ENCODE assay signal across 1 cellular context in genomic region chr2:134917958-134918517, GRCh38.
TF ChIP-seq lines count a peak whose summit lies in the region.

No MANE protein-coding gene starts in this region.

TF ChIP-seq in K562, 482 proteins besides CTCF, POLR2A, EP300 and RAD21 (continued from another document and continues in another):
- TF ChIP-seq NR2C1 (IDR thresholded peaks at IDR 0.05) (no peak), NR2C1 (tag; IDR thresholded peaks at IDR 0.05) (peak; percentile 8; the same call in 1 of the 2 replicates), ZBTB43 (CRISPR knock-in tag; IDR thresholded peaks at IDR 0.05) (no peak), PCBP2 (IDR thresholded peaks at IDR 0.05; ENCODE audit: low read depth, low read length, poor library complexity, severe bottlenecking) (no peak), PRMT5 (CRISPR knock-in tag; IDR thresholded peaks at IDR 0.05) (no peak), RBM15 (IDR thresholded peaks at IDR 0.05; ENCODE audit: insufficient read depth, low read length) (no peak), LARP7 (IDR thresholded peaks at IDR 0.05) (no peak), PPARD (CRISPR knock-in tag; IDR thresholded peaks at IDR 0.05) (no peak), SETDB1 (IDR thresholded peaks at IDR 0.05; ENCODE audit: low read length) (no peak), FOXK1 (CRISPR knock-in tag; IDR thresholded peaks at IDR 0.05; ENCODE audit: borderline replicate concordance) (no peak), SMARCA4 (IDR thresholded peaks at IDR 0.05) (peak; percentile 50; the same call in 1 of the 2 replicates), FOXA3 (CRISPR knock-in tag; conservative IDR thresholded peaks at IDR 0.05 in 1 of 2, IDR thresholded peaks at IDR 0.05 in 1 of 2) (no peak), ZNF140 (CRISPR knock-in tag; IDR thresholded peaks at IDR 0.05) (no peak), STAT6 (CRISPR knock-in tag; IDR thresholded peaks at IDR 0.05) (no peak), E2F1 (CRISPR knock-in tag; IDR thresholded peaks at IDR 0.05) (no peak), HDAC6 (IDR thresholded peaks at IDR 0.05; ENCODE audit: low read depth, low read length) (no peak), ZBTB49 (CRISPR knock-in tag; IDR thresholded peaks at IDR 0.05; ENCODE audit: borderline replicate concordance) (no peak), SOX6 (IDR thresholded peaks at IDR 0.05) (no peak), TARDBP (IDR thresholded peaks at IDR 0.05) (no peak), NFYB (IDR thresholded peaks at IDR 0.05; ENCODE audit: extremely low read depth, insufficient read length) (no peak), DIDO1 (tag; IDR thresholded peaks at IDR 0.05; ENCODE audit: low read depth) (0 out of 2 replicates have a peak, but pooled peaks have one; percentile 25), PHF21A (IDR thresholded peaks at IDR 0.05; ENCODE audit: borderline replicate concordance, low read depth) (no peak), EGR1 (conservative IDR thresholded peaks at IDR 0.05) (peak; percentile 58), E2F3 (CRISPR knock-in tag; IDR thresholded peaks at IDR 0.05) (peak; percentile 20; the same call in 1 of the 2 replicates), ZNF282 (CRISPR knock-in tag; IDR thresholded peaks at IDR 0.05) (no peak), CBFB (CRISPR knock-in tag; IDR thresholded peaks at IDR 0.05) (no peak), HCFC1 (IDR thresholded peaks at IDR 0.05; ENCODE audit: low read depth, low read length) (peak; percentile 67), CBX3 (IDR thresholded peaks at IDR 0.05; ENCODE audit: borderline replicate concordance in 1 of 2, low read length in 2 of 2) (no peak), ZNF124 (CRISPR knock-in tag; IDR thresholded peaks at IDR 0.05) (no peak), MAZ (CRISPR knock-in tag; conservative IDR thresholded peaks at IDR 0.05 in 1 of 2, IDR thresholded peaks at IDR 0.05 in 1 of 2) (no peak), SMARCA5 (IDR thresholded peaks at IDR 0.05) (no peak), FOXJ3 (CRISPR knock-in tag; IDR thresholded peaks at IDR 0.05) (no peak), SIN3A (IDR thresholded peaks at IDR 0.05; ENCODE audit: borderline replicate concordance in 2 of 2, control insufficient read depth in 1 of 2, low read depth in 2 of 2, low read length in 2 of 2) (peak; percentile 36 to 66; a peak in 1 of 4 replicates), CHD4 (IDR thresholded peaks at IDR 0.05; ENCODE audit: insufficient read depth, insufficient replicate concordance, low read depth, low read length, poor library complexity, severe bottlenecking) (no peak), ILK (tag; IDR thresholded peaks at IDR 0.05; ENCODE audit: borderline replicate concordance, low read depth) (no peak), ZNF589 (CRISPR knock-in tag; IDR thresholded peaks at IDR 0.05; ENCODE audit: low read depth) (no peak), MIER1 (IDR thresholded peaks at IDR 0.05; ENCODE audit: low read depth) (no peak), NR4A1 (CRISPR knock-in tag; IDR thresholded peaks at IDR 0.05) (no peak), NR4A1 (tag; IDR thresholded peaks at IDR 0.05) (no peak), MNT (conservative IDR thresholded peaks at IDR 0.05) (peak; percentile 22 to 61; a peak in 2 of 4 replicates), RB1 (IDR thresholded peaks at IDR 0.05; ENCODE audit: low read depth) (peak; percentile 55), SRSF7 (optimal IDR thresholded peaks at IDR 0.05; ENCODE audit: low read depth, low read length) (no peak), ZNF507 (tag; conservative IDR thresholded peaks at IDR 0.05) (no peak)
- TF ChIP-seq, protein P1, sequence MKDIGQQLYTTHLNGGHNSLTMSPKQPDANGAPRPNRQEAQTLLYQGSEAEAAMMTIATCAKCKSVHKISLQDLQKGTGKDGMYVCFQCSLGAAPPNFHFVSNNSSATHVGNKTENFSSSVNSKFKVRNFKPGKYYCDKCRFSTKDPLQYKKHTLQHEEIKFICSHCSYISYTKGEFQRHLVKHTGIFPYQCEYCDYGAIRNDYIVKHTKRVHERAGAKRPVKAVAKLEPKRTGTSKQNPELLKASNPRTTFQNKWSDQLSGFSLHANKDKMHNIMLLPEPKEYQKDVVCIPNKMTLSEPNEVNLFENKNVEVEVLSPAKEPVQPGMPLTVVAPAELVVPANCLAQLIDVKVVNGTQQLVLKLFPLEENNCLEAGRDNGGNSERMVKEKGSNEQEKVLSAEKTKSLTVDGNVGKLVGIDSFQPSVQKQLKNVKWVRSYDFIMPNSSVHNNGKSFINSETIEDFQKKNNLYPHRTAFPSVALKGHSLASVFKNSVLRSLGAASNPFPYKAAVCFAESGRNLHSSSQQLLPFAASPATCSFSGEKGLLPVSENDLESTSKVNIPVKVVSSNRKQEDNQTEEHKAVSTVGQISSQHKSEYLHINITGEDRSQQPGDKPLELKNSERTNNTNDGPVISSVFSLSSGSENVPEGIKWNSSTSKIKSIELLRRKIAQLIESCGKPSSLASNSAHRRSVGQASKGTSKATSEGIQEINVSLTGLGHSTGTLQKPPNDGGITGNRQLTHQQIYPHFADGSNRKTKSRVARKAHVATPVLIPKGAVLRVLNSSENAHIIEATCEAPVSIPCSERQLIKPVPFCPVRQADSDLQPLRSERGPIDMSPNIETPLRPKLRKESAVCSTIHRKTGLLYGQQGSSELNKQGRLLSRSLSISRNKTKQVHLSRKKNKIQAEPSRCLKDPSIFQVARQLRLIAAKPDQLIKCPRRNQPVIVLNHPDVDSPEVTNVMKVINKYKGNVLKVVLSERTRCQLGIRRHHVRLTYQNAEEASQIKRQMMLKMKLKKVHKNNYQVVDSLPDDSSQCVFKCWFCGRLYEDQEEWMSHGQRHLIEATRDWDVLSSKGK (CRISPR knock-in tag; IDR thresholded peaks at IDR 0.05): no peak
- TF ChIP-seq, protein P2, sequence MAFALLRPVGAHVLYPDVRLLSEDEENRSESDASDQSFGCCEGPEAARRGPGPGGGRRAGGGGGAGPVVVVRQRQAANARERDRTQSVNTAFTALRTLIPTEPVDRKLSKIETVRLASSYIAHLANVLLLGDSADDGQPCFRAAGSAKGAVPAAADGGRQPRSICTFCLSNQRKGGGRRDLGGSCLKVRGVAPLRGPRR (CRISPR knock-in tag; IDR thresholded peaks at IDR 0.05): no peak
- TF ChIP-seq, protein P3, sequence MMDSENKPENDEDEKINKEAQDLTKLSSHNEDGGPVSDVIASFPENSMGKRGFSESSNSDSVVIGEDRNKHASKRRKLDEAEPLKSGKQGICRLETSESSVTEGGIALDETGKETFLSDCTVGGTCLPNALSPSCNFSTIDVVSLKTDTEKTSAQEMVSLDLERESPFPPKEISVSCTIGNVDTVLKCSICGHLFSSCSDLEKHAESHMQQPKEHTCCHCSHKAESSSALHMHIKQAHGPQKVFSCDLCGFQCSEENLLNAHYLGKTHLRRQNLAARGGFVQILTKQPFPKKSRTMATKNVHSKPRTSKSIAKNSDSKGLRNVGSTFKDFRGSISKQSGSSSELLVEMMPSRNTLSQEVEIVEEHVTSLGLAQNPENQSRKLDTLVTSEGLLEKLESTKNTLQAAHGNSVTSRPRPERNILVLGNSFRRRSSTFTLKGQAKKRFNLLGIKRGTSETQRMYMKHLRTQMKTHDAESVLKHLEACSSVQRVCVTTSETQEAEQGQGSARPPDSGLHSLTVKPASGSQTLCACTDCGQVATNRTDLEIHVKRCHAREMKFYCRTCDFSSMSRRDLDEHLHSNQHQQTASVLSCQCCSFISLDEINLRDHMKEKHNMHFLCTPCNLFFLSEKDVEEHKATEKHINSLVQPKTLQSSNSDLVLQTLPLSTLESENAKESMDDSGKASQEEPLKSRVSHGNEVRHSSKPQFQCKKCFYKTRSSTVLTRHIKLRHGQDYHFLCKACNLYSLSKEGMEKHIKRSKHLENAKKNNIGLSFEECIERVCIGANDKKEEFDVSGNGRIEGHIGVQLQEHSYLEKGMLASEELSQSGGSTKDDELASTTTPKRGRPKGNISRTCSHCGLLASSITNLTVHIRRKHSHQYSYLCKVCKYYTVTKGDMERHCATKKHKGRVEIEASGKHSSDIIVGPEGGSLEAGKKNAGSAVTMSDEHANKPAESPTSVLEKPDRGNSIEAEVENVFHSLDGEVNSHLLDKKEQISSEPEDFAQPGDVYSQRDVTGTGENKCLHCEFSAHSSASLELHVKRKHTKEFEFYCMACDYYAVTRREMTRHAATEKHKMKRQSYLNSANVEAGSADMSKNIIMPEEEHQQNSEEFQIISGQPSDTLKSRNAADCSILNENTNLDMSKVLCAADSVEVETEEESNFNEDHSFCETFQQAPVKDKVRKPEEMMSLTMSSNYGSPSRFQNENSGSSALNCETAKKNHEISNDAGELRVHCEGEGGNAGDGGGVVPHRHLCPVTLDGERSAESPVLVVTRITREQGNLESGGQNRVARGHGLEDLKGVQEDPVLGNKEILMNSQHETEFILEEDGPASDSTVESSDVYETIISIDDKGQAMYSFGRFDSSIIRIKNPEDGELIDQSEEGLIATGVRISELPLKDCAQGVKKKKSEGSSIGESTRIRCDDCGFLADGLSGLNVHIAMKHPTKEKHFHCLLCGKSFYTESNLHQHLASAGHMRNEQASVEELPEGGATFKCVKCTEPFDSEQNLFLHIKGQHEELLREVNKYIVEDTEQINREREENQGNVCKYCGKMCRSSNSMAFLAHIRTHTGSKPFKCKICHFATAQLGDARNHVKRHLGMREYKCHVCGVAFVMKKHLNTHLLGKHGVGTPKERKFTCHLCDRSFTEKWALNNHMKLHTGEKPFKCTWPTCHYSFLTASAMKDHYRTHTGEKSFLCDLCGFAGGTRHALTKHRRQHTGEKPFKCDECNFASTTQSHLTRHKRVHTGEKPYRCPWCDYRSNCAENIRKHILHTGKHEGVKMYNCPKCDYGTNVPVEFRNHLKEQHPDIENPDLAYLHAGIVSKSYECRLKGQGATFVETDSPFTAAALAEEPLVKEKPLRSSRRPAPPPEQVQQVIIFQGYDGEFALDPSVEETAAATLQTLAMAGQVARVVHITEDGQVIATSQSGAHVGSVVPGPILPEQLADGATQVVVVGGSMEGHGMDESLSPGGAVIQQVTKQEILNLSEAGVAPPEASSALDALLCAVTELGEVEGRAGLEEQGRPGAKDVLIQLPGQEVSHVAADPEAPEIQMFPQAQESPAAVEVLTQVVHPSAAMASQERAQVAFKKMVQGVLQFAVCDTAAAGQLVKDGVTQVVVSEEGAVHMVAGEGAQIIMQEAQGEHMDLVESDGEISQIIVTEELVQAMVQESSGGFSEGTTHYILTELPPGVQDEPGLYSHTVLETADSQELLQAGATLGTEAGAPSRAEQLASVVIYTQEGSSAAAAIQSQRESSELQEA (IDR thresholded peaks at IDR 0.05; ENCODE audit: low read depth): no peak
